22 cellular contexts compared by ENCODE assay signal in the genomic region with DNA sequence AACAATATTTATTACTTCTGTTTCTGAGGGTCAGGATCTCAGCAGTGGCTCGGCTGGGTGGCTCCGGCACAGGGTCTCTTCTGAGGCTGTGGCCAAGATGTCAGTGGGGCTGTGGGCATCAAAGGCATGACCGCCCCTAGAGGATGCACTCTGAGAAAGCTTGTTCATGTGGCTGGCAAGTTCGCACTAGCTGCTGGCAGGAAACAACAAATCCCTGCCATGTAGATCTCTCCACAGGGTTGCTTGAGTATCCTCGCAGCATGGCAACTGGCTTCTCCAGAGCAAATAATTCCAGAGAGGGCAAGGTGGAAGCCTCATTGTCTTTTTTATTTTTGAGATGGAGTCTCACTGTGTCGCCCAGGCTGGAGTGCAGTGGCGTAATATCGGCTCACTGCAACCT. TPM values are rescaled to one million over a fixed set of nuclear protein-coding genes. Genes with fewer than 3 reads are reported as not detected.
DNase-seq lines count a peak whose midpoint lies in the region; ATAC-seq and TF ChIP-seq lines count a peak whose summit lies in the region.
"Had no signal": no experiment of that assay in that cellular context is flagged by ENCODE, and none has a peak within 500 bp of the region (broad histone marks: within the 10 kb centered on the region; RNA-seq: fewer than 3 reads in every experiment).

No MANE protein-coding gene starts in this region.

- no peaks in the 10 kb centered on the region for H3K9me3 Mint-ChIP-seq in GM23338
- H3K9me3 Mint-ChIP-seq: CD4-positive, alpha-beta T cell; CD8-positive, alpha-beta memory T cell had no signal

- CTCF ChIA-PET in RWPE1 (lab: Yijun Ruan, JAX) = no interaction called here

- no peaks in the 10 kb centered on the region for H3K9me3 ChIP-seq in spleen
- H3K9me3 ChIP-seq: A549; BE2C; BLaER1 treated with 17β-estradiol and CSF1 and Interleukin-3, amounts not matched to agents 10 nM and 100 nM had no signal

- H3K36me3 Mint-ChIP-seq in GM23338 (ENCODE audit: low read depth) = peaks cover 3% of the 10 kb centered on the region

- DNase-seq in GM23338 (ENCODE audit: low spot score) = no peak
- DNase-seq in RWPE1 (ENCODE audit: low spot score) = no peak
- DNase-seq in cerebellum (ENCODE audit: low spot score) = peak; percentile 65
- peak; percentile 23 for DNase-seq in spleen
- no peak for DNase-seq in COR-L47 (lab: John Stamatoyannopoulos, UW)
- DNase-seq: 8988T; ACHN; AML-193; BE2C; Calu3; CD4-positive, alpha-beta T cell; CD8-positive, alpha-beta memory T cell; DMS53; DMS79 treated with DMSO at 0.1 percent for 48 hours; GF-D8; GOT3; HCEC 1CT had no signal

- H3K4me3 Mint-ChIP-seq in GM23338 = no peak overlapping the region
- H3K4me3 Mint-ChIP-seq: CD14-positive monocyte; CD4-positive, alpha-beta T cell; CD8-positive, alpha-beta memory T cell had no signal

- WGBS in spleen, 5 donors = 94 to 98% (median 96%) methylated on average over 8 of the region's 8 CpGs

- H3K36me3 ChIP-seq in GM23338 (ENCODE audit: insufficient read depth) (no peaks in the 10 kb centered on the region), spleen (peaks cover 0 to 73% (median 9%) of the 10 kb centered on the region in 6 donors)

- H4K20me1 ChIP-seq in GM23338 (replicated peaks; ENCODE audit: insufficient read depth) = no peaks in the 10 kb centered on the region; the same call in 1 of the 2 replicates

- peak overlapping the region; percentile 63; the same call in 1 of the 2 replicates for H3K27ac Mint-ChIP-seq in GM23338
- H3K27ac Mint-ChIP-seq: CD4-positive, alpha-beta T cell had no signal

- H3K4me1 ChIP-seq in GM23338 (ENCODE audit: insufficient read depth) (peaks cover 6% of the 10 kb centered on the region; the same call in 1 of the 2 replicates), spleen (no peaks in the 10 kb centered on the region)
- H3K4me1 ChIP-seq: BE2C had no signal

- H3K9me2 ChIP-seq in GM23338 (ENCODE audit: insufficient read depth) = no peaks in the 10 kb centered on the region

- ATAC-seq in GM23338 = no peak
- no peak for ATAC-seq in HG02571 (IDR thresholded peaks at IDR 0.05; ENCODE audit: unreplicated experiment)
- no peak for ATAC-seq in HG03139 (IDR thresholded peaks at IDR 0.05; ENCODE audit: unreplicated experiment)
- ATAC-seq: A549 had no signal

- peaks cover 4% of the 10 kb centered on the region for H3K4me1 Mint-ChIP-seq in GM23338

- TF ChIP-seq CTCF in GM23338 (conservative IDR thresholded peaks at IDR 0.05; ENCODE audit: low read depth in 2 of 2) (no peak), RWPE1 (conservative IDR thresholded peaks at IDR 0.05; ENCODE audit: low read depth) (no peak), spleen (IDR thresholded peaks at IDR 0.05 in 8 of 11, conservative IDR thresholded peaks at IDR 0.05 in 3 of 11) (no peak)

- no peaks in the 10 kb centered on the region for H3F3A ChIP-seq in GM23338 (replicated peaks; ENCODE audit: low read depth)

- POLR2A ChIA-PET in RWPE1 (lab: Yijun Ruan, JAX; ENCODE audit: low non-redundant PET) = no interaction called here

- no peak overlapping the region for H3K4me2 ChIP-seq in GM23338
- H3K4me2 ChIP-seq: A549; BLaER1 treated with 17β-estradiol and CSF1 and Interleukin-3, amounts not matched to agents 10 nM and 100 nM had no signal

- no peaks in the 10 kb centered on the region for H3K27me3 ChIP-seq in GM23338 (ENCODE audit: insufficient read depth)
- no peaks in the 10 kb centered on the region for H3K27me3 ChIP-seq in spleen (replicated peaks in 1 of 7)
- H3K27me3 ChIP-seq: BE2C; BLaER1 treated with 17β-estradiol and CSF1 and Interleukin-3, amounts not matched to agents 10 nM and 100 nM had no signal

- peaks cover 9% of the 10 kb centered on the region for H3K27me3 Mint-ChIP-seq in GM23338 (ENCODE audit: insufficient read depth, low read depth, poor library complexity)
- H3K27me3 Mint-ChIP-seq: CD4-positive, alpha-beta T cell; CD8-positive, alpha-beta memory T cell had no signal

- H2AFZ ChIP-seq in GM23338 = no peak overlapping the region

- H3K4me3 ChIP-seq in GM23338 (no peak overlapping the region), spleen (no peak overlapping the region)
- H3K4me3 ChIP-seq: A549; BLaER1 treated with 17β-estradiol and CSF1 and Interleukin-3, amounts not matched to agents 10 nM and 100 nM had no signal

- no peak for TF ChIP-seq POLR2A in spleen (IDR thresholded peaks at IDR 0.05)

- intact Hi-C loops in spleen (cut with DNase I; ENCODE audit: low total_unique reads) = no loop called here

- no peak overlapping the region for H3K27ac ChIP-seq in GM23338 (ENCODE audit: low read depth)
- H3K27ac ChIP-seq in RWPE1 = peak overlapping the region; percentile 5; the same call in 1 of the 2 replicates
- no peak overlapping the region for H3K27ac ChIP-seq in spleen
- H3K27ac ChIP-seq: A549; BLaER1 treated with 17β-estradiol and CSF1 and Interleukin-3, amounts not matched to agents 10 nM and 100 nM had no signal

- no peaks in the 10 kb centered on the region for H3K79me2 ChIP-seq in GM23338 (replicated peaks; ENCODE audit: insufficient read depth)

TF ChIP-seq in GM23338, 12 proteins besides CTCF, POLR2A, EP300 and RAD21 (continues in another document):
- no peak for TF ChIP-seq CREB1 (CRISPR knock-in tag; IDR thresholded peaks at IDR 0.05; ENCODE audit: low read depth)
- no peak for TF ChIP-seq STAT1 (IDR thresholded peaks at IDR 0.05; ENCODE audit: unreplicated experiment)

RNA-seq across cellular contexts. Expression of a gene that starts 12.5 kb away (rescaled TPM):
- 8.9 and 12.2 TPM in 2 replicates for total RNA-seq in GM23338 (2014; rRNA removed; shearing (Covaris generic))
- 8.7 and 10.1 TPM in 2 replicates for polyA plus RNA-seq in GM23338 (2016; fragmentation: Nextera tagmentation; extraction: Ambion mirVana)
- total RNA-seq in cerebellum = 20.3 TPM
- 10 to 100 TPM; 20.7 to 59.3 (median 34.7) TPM for total RNA-seq in spleen
- 10 to 100 TPM; 11.2 to 18.9 (median 15.3) TPM for polyA plus RNA-seq in spleen

RNA-seq across cellular contexts. Expression of a gene that starts 13.2 kb away (rescaled TPM):
- total RNA-seq in GM23338 (2014; rRNA removed; shearing (Covaris generic)) = 11.3 and 20.6 TPM in 2 replicates
- polyA plus RNA-seq in GM23338 (2016; fragmentation: Nextera tagmentation; extraction: Ambion mirVana) (12.4 and 15.5 TPM in 2 replicates), spleen (1 to 10 TPM in 1 of 3 donors, under 1 TPM in 2; 0.28 to 1.6 (median 0.99) TPM)
- total RNA-seq in cerebellum (5.0 TPM), spleen (under 1 TPM in 3 of 7 donors, not detected in 4; 0.51 to 0.87 (median 0.66) TPM)
- total RNA-seq: CD4-positive, alpha-beta T cell had no signal
- polyA plus RNA-seq: CD14-positive monocyte; CD8-positive, alpha-beta memory T cell had no signal

RNA-seq across cellular contexts. Expression of a gene that starts 14.2 kb away (rescaled TPM):
- total RNA-seq in GM23338 (2014; rRNA removed; shearing (Covaris generic)) = 55.8 and 71.9 TPM in 2 replicates
- 17.8 and 18.0 TPM in 2 replicates for polyA plus RNA-seq in GM23338 (2016; fragmentation: Nextera tagmentation; extraction: Ambion mirVana)
- 26.0 TPM for total RNA-seq in cerebellum
- 1 to 10 TPM; 1.9 to 4.1 (median 2.7) TPM for total RNA-seq in spleen
- 1 to 10 TPM in 1 of 3 donors, under 1 TPM in 2; 0.35 to 1.4 (median 0.54) TPM for polyA plus RNA-seq in spleen
- total RNA-seq: CD4-positive, alpha-beta T cell had no signal
- polyA plus RNA-seq: CD14-positive monocyte; CD8-positive, alpha-beta memory T cell had no signal

RNA-seq across cellular contexts. Expression of a gene that starts 48.4 kb away (rescaled TPM):
- 39.2 and 50.0 TPM in 2 replicates for total RNA-seq in GM23338 (2014; rRNA removed; shearing (Covaris generic))
- polyA plus RNA-seq in GM23338 (2016; fragmentation: Nextera tagmentation; extraction: Ambion mirVana) (81.5 and 82.3 TPM in 2 replicates), spleen (100 to 1,000 TPM; 144 to 191 (median 155) TPM)
- total RNA-seq in cerebellum (19.1 TPM), spleen (100 to 1,000 TPM in 5 of 7 donors, 10 to 100 TPM in 2; 89.3 to 135 (median 107) TPM)

RNA-seq across cellular contexts. Expression of a gene that starts 50.5 kb away (rescaled TPM):
- total RNA-seq in GM23338 (2014; rRNA removed; shearing (Covaris generic)) = 60.0 and 78.1 TPM in 2 replicates
- polyA plus RNA-seq in GM23338 (2016; fragmentation: Nextera tagmentation; extraction: Ambion mirVana) (35.7 and 36.2 TPM in 2 replicates), spleen (10 to 100 TPM; 43.7 to 67.1 (median 53.1) TPM)
- total RNA-seq in cerebellum (37.2 TPM), spleen (10 to 100 TPM; 50.2 to 81.2 (median 68.9) TPM)

Comparison
In these comparisons a context has a peak if more than half of its experiments do, and no peak if none do; other contexts are left out.
1. DNase-seq: peak in cerebellum (single experiment) and spleen (single experiment); none in GM23338 (single experiment), RWPE1 (single experiment) and COR-L47 (single experiment).